9 cellular contexts compared by ENCODE assay signal in the genomic region with DNA sequence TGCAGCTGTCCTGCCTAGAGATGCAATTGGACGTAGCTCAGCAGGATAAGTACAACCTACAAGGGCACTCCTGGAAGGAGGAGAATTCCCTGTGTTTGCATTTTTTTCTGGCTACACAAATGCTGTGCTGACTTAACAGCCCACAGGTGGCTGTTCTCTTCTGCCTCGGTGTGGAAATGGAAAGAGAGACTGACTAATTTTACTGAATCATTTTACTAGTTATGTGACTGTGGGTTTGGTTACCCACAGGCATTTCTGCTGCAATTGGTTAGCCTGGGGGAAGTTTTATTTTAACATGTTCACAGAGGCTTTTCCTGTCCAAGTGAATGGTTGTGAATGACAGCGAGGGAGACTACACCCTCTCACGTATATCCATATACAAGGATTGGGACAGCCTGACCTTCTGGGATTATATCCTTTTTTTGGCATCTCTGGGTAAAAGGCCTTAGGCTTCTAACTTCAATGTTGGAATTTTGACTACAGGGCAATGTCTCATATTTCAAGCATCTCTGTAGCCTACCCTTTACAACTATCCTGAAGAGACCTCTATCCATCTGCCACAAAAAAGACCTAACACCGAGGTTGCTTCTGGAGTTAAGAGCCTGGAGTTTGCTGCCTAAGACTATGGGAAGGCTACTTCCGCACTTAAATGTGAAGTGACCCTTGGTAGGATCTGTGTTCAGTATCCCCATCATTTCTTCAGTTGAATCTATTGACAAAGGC.
DNase-seq lines count a peak whose midpoint lies in the region; ATAC-seq and TF ChIP-seq lines count a peak whose summit lies in the region.
"Had no signal": no experiment of that assay in that cellular context is flagged by ENCODE, and none has a peak within 500 bp of the region (broad histone marks: within the 10 kb centered on the region; RNA-seq: fewer than 3 reads in every experiment).

No MANE protein-coding gene starts in this region.

- 31 to 37% methylated on average over 6 of the region's 6 CpGs for WGBS in GM23248 (ENCODE audit: low coverage in 1 of 2, low lambda C conversion rate in 2 of 2, missing lambda C conversion rate in 2 of 2), 2 experiments

- peaks cover 8% of the 10 kb centered on the region for H3F3A ChIP-seq in GM23248 (ENCODE audit: insufficient read depth)

- H3K36me3 ChIP-seq in GM23248 (ENCODE audit: low read depth) (no peaks in the 10 kb centered on the region), adipocyte (ENCODE audit: control insufficient read depth, insufficient read depth, low read length, severe bottlenecking) (no peaks in the 10 kb centered on the region)

- H3K9ac ChIP-seq in GM23248 (no peak overlapping the region), adipocyte (ENCODE audit: low read length) (no peak overlapping the region)

- no peak for TF ChIP-seq CTCF in progenitor cell of endocrine pancreas (IDR thresholded peaks at IDR 0.05; ENCODE audit: unreplicated experiment)

- no peaks in the 10 kb centered on the region for H4K20me1 ChIP-seq in GM23248 (ENCODE audit: insufficient read depth)

- H3K9me2 ChIP-seq in GM23248 (ENCODE audit: insufficient read depth), result no peaks in the 10 kb centered on the region

- no peaks in the 10 kb centered on the region for H3K9me3 Mint-ChIP-seq in progenitor cell of endocrine pancreas (ENCODE audit: low read depth)
- H3K9me3 Mint-ChIP-seq: nephron had no signal

- DNase-seq in GM23248 (peak; percentile 92), LoVo (ENCODE audit: low spot score) (peak; percentile 48), adipocyte (ENCODE audit: low read depth) (peak; percentile 82), DMS 273 treated with DMSO at 0.1 percent for 48 hours (lab: John Stamatoyannopoulos, UW) (no peak), superior temporal gyrus (ENCODE audit: extremely low spot score) (no peak), progenitor cell of endocrine pancreas (ENCODE audit: low spot score, unreplicated experiment) (no peak)
- DNase-seq in stimulated activated CD8-positive, alpha-beta memory T cell treated with anti-CD3 and anti-CD28 coated beads, Interleukin-4, amount 100 ng/mL, for 48 hours, result peak; percentile 40

- H3K27ac Mint-ChIP-seq in progenitor cell of endocrine pancreas, result no peak overlapping the region

- no peaks in the 10 kb centered on the region for H3K36me3 Mint-ChIP-seq in progenitor cell of endocrine pancreas (ENCODE audit: insufficient read depth)

- peak overlapping the region; percentile 17; the same call in 1 of the 2 replicates for H2AFZ ChIP-seq in GM23248

- H3K4me3 ChIP-seq in GM23248 (no peak overlapping the region), adipocyte (ENCODE audit: low read length) (no peak overlapping the region)

- in situ Hi-C loops in GM23248 (cut with MboI), result no loop called here

- H3K9me3 ChIP-seq in GM23248 (ENCODE audit: low read depth), result no peaks in the 10 kb centered on the region
- H3K9me3 ChIP-seq in adipocyte (ENCODE audit: control insufficient read depth, low read length), result no peaks in the 10 kb centered on the region

- peaks cover 2% of the 10 kb centered on the region for H3K27me3 Mint-ChIP-seq in progenitor cell of endocrine pancreas

- H3K27ac ChIP-seq in GM23248, result peak overlapping the region; percentile 37

- no peaks in the 10 kb centered on the region for H3K4me1 Mint-ChIP-seq in progenitor cell of endocrine pancreas (ENCODE audit: low read depth)

- ATAC-seq in GM18508 (IDR thresholded peaks at IDR 0.05; ENCODE audit: insufficient read depth, unreplicated experiment), result peak; percentile 67

- H3K4me3 Mint-ChIP-seq in progenitor cell of endocrine pancreas (ENCODE audit: low read depth), result no peak overlapping the region
- H3K4me3 Mint-ChIP-seq: nephron had no signal

- peak overlapping the region; percentile 64 for H3K4me2 ChIP-seq in GM23248 (ENCODE audit: unreplicated experiment)

- no peaks in the 10 kb centered on the region for H3K27me3 ChIP-seq in GM23248 (replicated peaks; ENCODE audit: insufficient read depth)
- no peaks in the 10 kb centered on the region for H3K27me3 ChIP-seq in adipocyte (replicated peaks; ENCODE audit: control insufficient read depth, insufficient read depth, low read length)

- no peaks in the 10 kb centered on the region for H3K79me2 ChIP-seq in GM23248 (ENCODE audit: insufficient read depth)

- peaks cover 9% of the 10 kb centered on the region for H3K4me1 ChIP-seq in GM23248 (ENCODE audit: insufficient read depth)
- H3K4me1 ChIP-seq in adipocyte (ENCODE audit: control insufficient read depth, insufficient read depth, low read length), result peaks cover 3% of the 10 kb centered on the region

Comparison
In these comparisons a context has a peak if more than half of its experiments do, and no peak if none do; other contexts are left out.
1. DNase-seq: peak in GM23248 (single experiment), LoVo (single experiment), adipocyte (single experiment) and stimulated activated CD8-positive, alpha-beta memory T cell treated with anti-CD3 and anti-CD28 coated beads, Interleukin-4, amount 100 ng/mL, for 48 hours (single experiment); none in DMS 273 treated with DMSO at 0.1 percent for 48 hours (single experiment), superior temporal gyrus (single experiment) and progenitor cell of endocrine pancreas (single experiment).